1 cellular context compared by ENCODE assay signal in the genomic region with DNA sequence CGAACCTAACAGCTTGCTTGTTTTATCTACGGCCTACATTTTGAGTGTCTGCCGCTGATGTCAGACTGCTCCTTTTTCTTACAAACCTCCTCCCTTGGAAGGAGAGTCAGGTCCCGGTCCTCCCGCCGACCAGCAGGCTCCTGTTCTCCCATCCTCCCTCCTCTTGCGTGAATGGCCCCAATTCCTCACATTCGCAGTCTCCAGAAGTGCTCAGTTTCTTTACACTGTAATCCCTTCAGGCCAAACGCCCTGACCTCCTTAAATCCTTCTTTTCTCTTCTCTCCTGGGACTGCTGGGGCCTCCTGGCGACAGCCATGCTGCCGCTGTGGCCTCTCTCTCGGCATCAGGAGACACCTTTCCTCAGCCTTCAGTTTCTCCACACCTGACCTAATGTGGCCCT.
TF ChIP-seq lines count a peak whose summit lies in the region.

No MANE protein-coding gene starts in this region.

TF ChIP-seq in HepG2, 621 proteins besides CTCF, POLR2A, EP300 and RAD21 (continued from another document):
- TF ChIP-seq, protein P1, sequence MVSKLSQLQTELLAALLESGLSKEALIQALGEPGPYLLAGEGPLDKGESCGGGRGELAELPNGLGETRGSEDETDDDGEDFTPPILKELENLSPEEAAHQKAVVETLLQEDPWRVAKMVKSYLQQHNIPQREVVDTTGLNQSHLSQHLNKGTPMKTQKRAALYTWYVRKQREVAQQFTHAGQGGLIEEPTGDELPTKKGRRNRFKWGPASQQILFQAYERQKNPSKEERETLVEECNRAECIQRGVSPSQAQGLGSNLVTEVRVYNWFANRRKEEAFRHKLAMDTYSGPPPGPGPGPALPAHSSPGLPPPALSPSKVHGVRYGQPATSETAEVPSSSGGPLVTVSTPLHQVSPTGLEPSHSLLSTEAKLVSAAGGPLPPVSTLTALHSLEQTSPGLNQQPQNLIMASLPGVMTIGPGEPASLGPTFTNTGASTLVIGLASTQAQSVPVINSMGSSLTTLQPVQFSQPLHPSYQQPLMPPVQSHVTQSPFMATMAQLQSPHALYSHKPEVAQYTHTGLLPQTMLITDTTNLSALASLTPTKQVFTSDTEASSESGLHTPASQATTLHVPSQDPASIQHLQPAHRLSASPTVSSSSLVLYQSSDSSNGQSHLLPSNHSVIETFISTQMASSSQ (IDR thresholded peaks at IDR 0.05; ENCODE audit: low read depth): no peak
- TF ChIP-seq, protein P1 (CRISPR knock-in tag; IDR thresholded peaks at IDR 0.05; ENCODE audit: borderline replicate concordance): no peak
- TF ChIP-seq ZC3H13 (CRISPR knock-in tag; IDR thresholded peaks at IDR 0.05): no peak
- no peak for TF ChIP-seq ZNF207 (IDR thresholded peaks at IDR 0.05; ENCODE audit: borderline replicate concordance)
- no peak for TF ChIP-seq NR2F2 (IDR thresholded peaks at IDR 0.05; ENCODE audit: borderline replicate concordance, low read depth)
- TF ChIP-seq TCF7 (IDR thresholded peaks at IDR 0.05; ENCODE audit: low read depth): no peak
- TF ChIP-seq ZNF720 (CRISPR knock-in tag; IDR thresholded peaks at IDR 0.05): no peak
- TF ChIP-seq NFE2L1 (CRISPR knock-in tag; IDR thresholded peaks at IDR 0.05; ENCODE audit: borderline replicate concordance): no peak
- TF ChIP-seq, protein P2, sequence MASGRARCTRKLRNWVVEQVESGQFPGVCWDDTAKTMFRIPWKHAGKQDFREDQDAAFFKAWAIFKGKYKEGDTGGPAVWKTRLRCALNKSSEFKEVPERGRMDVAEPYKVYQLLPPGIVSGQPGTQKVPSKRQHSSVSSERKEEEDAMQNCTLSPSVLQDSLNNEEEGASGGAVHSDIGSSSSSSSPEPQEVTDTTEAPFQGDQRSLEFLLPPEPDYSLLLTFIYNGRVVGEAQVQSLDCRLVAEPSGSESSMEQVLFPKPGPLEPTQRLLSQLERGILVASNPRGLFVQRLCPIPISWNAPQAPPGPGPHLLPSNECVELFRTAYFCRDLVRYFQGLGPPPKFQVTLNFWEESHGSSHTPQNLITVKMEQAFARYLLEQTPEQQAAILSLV (CRISPR knock-in tag; IDR thresholded peaks at IDR 0.05; ENCODE audit: borderline replicate concordance): no peak
